Comparison of ENCODE assay signal across 17 cellular contexts in the genomic region with DNA sequence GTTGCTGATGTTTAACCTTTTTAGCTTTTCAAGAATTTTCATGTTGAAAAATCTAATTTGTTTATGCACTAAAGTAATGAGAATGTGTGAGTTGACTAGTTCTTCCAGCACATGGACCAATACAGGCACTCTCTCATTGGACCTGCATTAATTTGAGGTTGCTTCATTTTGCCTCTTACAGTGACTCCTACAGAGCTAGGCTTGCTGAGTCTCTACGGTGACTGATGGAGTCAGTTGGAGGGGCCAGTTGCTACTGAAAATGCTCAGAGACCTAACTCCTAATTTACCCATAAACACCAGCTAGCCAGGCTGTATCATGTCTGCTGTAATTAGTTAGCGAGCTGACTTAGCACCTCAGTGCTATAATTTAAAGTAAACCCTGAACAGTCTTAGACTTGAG. TPM values are rescaled to one million over a fixed set of nuclear protein-coding genes. Genes with fewer than 3 reads are reported as not detected.
DNase-seq lines count a peak whose midpoint lies in the region; ATAC-seq, FAIRE-seq and TF ChIP-seq lines count a peak whose summit lies in the region.
"Had no signal": no experiment of that assay in that cellular context is flagged by ENCODE, and none has a peak within 500 bp of the region (broad histone marks: within the 10 kb centered on the region; RNA-seq: fewer than 3 reads in every experiment).

No MANE protein-coding gene starts in this region.

- H3K4me2 ChIP-seq in PC-3 (ENCODE audit: low read length) (no peak overlapping the region), K562 (ENCODE audit: insufficient read depth, low read length) (no peak overlapping the region)
- H3K4me2 ChIP-seq: BLaER1 had no signal

- H3K27ac ChIP-seq in PC-3 (ENCODE audit: low read length), result no peak overlapping the region
- no peak overlapping the region for H3K27ac ChIP-seq in K562 (ENCODE audit: extremely low read depth, low read depth, low read length)
- H3K27ac ChIP-seq: BLaER1 had no signal

- BruUV-seq in PC-3 (replicated peaks; lab: Mats Ljungman, UMichigan) (no TSS peak), K562 (replicated peaks; lab: Mats Ljungman, UMichigan) (no TSS peak)

- H3K9ac ChIP-seq in PC-3 (ENCODE audit: low read length), result no peak overlapping the region
- no peak overlapping the region for H3K9ac ChIP-seq in K562 (ENCODE audit: insufficient read depth in 1 of 2, low read depth in 2 of 2, low read length in 2 of 2)
- H3K9ac ChIP-seq: BLaER1 had no signal

- in situ Hi-C loops in K562 (cut with MboI), result no loop called here

- 79% methylated on average over 2 of the region's 2 CpGs for WGBS in K562 (ENCODE audit: insufficient coverage, low coverage, missing lambda C conversion rate)

- H3K79me2 ChIP-seq in PC-3 (ENCODE audit: low read length), result peaks cover 13% of the 10 kb centered on the region; the same call in 1 of the 2 replicates
- H3K79me2 ChIP-seq in K562 (ENCODE audit: control insufficient read depth, insufficient read depth, low read length), result 0 out of 3 replicates have a peak, but pooled peaks cover 8% of the 10 kb centered on the region

- no peaks in the 10 kb centered on the region for H3F3A ChIP-seq in PC-3 (ENCODE audit: low read length, unreplicated experiment)

- no peaks in the 10 kb centered on the region for H3K9me3 ChIP-seq in PC-3 (ENCODE audit: low read length)
- H3K9me3 ChIP-seq in K562 (replicated peaks; ENCODE audit: control insufficient read depth, insufficient read depth, low read depth, low read length), result no peaks in the 10 kb centered on the region
- H3K9me3 ChIP-seq: BLaER1 had no signal

- TF ChIP-seq CTCF in PC-3 (conservative IDR thresholded peaks at IDR 0.05; ENCODE audit: low read depth, low read length) (no peak), K562 (IDR thresholded peaks at IDR 0.05 in 2 of 3, conservative IDR thresholded peaks at IDR 0.05 in 1 of 3; ENCODE audit: insufficient read depth in 2 of 3, low read depth in 1 of 3, low read length in 3 of 3) (no peak)

- H4K20me1 ChIP-seq in PC-3 (ENCODE audit: low read length) (no peaks in the 10 kb centered on the region), K562 (replicated peaks; ENCODE audit: control insufficient read depth, insufficient read depth, low read length) (no peaks in the 10 kb centered on the region)
- H4K20me1 ChIP-seq: BLaER1 had no signal

- TF ChIP-seq RAD21 in K562 (CRISPR knock-in tag; conservative IDR thresholded peaks at IDR 0.05 in 1 of 2, IDR thresholded peaks at IDR 0.05 in 1 of 2), result no peak

- H2AFZ ChIP-seq in PC-3 (ENCODE audit: low read length), result no peak overlapping the region
- no peak overlapping the region for H2AFZ ChIP-seq in K562 (ENCODE audit: low read depth, low read length)

- no peak for FAIRE-seq in K562 (lab: Jason Lieb, UNC)
- FAIRE-seq: GM19239 had no signal

- intact Hi-C loops in Right ventricle myocardium inferior (cut with DNase I), result no loop called here
- intact Hi-C loops in Right ventricle myocardium superior (cut with DNase I), result no loop called here
- intact Hi-C loops in PC-3 (cut with micrococcal nuclease), result no loop called here
- intact Hi-C loops in K562 (cut with micrococcal nuclease), result no loop called here

- H3K27me3 ChIP-seq in PC-3 (ENCODE audit: low read length) (no peaks in the 10 kb centered on the region), K562 (ENCODE audit: control insufficient read depth in 2 of 2, insufficient read depth in 2 of 2, low read length in 2 of 2) (no peaks in the 10 kb centered on the region)
- H3K27me3 ChIP-seq: BLaER1 had no signal

- ATAC-seq in Right ventricle myocardium inferior (peak; percentile 8), Right ventricle myocardium superior (ENCODE audit: poor library complexity) (no peak), PC-3 (peak; percentile 59), K562 (peak; percentile 6; the same call in 2 of the 3 replicates), HG03039 (IDR thresholded peaks at IDR 0.05; ENCODE audit: unreplicated experiment) (no peak)
- ATAC-seq: GM12878 had no signal

- TF ChIP-seq POLR2A in K562 (conservative IDR thresholded peaks at IDR 0.05), result no peak

- 0 out of 2 replicates have a peak, but pooled peaks cover 4% of the 10 kb centered on the region for H3K36me3 ChIP-seq in PC-3 (ENCODE audit: low read depth, low read length)
- peaks cover 9% of the 10 kb centered on the region; the same call in 1 of the 3 replicates for H3K36me3 ChIP-seq in K562 (ENCODE audit: control insufficient read depth, insufficient read depth, low read length)

- no peaks in the 10 kb centered on the region for H3K9me2 ChIP-seq in PC-3 (replicated peaks; ENCODE audit: low read length)

- H3K4me1 ChIP-seq in PC-3 (ENCODE audit: insufficient read depth, low read length), result peaks cover 16% of the 10 kb centered on the region
- peaks cover 0 to 10% of the 10 kb centered on the region in 2 experiments; a peak in 3 of 5 replicates for H3K4me1 ChIP-seq in K562 (replicated peaks in 1 of 2; ENCODE audit: control insufficient read depth in 2 of 2, insufficient read depth in 2 of 2, low read length in 2 of 2)

- POLR2A ChIA-PET in PC-3 (lab: Charles Lee; ENCODE audit: unreplicated experiment), result no interaction called here
- POLR2A ChIA-PET in K562 (lab: Yijun Ruan, JAX), result no interaction called here

- TF ChIP-seq EP300 in K562 (IDR thresholded peaks at IDR 0.05; ENCODE audit: low read length), result no peak

- no peaks in the 10 kb centered on the region for H3K9me1 ChIP-seq in K562 (ENCODE audit: control insufficient read depth, insufficient read depth, low read length)

- DNase-seq in Right ventricle myocardium inferior (ENCODE audit: missing footprints), result no peak
- no peak for DNase-seq in Right ventricle myocardium superior
- DNase-seq in PC-3, result no peak
- DNase-seq in K562 (ENCODE audit: extremely low read depth in 1 of 4, low spot score in 3 of 4), result no peak
- DNase-seq in NCI-H2227 treated with DMSO at 0.1 percent for 48 hours (lab: John Stamatoyannopoulos, UW), result no peak
- no peak for DNase-seq in stimulated activated CD4-positive, alpha-beta T cell treated with anti-CD3 and anti-CD28 coated beads, Interleukin-4, amount 100 ng/mL, for 24 hours
- DNase-seq: 8988T; AML-193; CD8-positive, alpha-beta memory T cell; DMS 273 treated with DMSO at 0.1 percent for 48 hours; GOT3; H9; KG1 had no signal

- no peak overlapping the region for H3K4me3 ChIP-seq in PC-3 (ENCODE audit: low read length)
- no peak overlapping the region for H3K4me3 ChIP-seq in K562
- H3K4me3 ChIP-seq: BLaER1, GM12878 had no signal

- CTCF ChIA-PET in PC-3 (lab: Charles Lee) (no interaction called here), K562 (lab: Yijun Ruan, JAX; ENCODE audit: low intra/inter-chr PET ratio) (no interaction called here)

TF ChIP-seq in K562, 482 proteins besides CTCF, POLR2A, EP300 and RAD21:
- TF ChIP-seq, protein P1, sequence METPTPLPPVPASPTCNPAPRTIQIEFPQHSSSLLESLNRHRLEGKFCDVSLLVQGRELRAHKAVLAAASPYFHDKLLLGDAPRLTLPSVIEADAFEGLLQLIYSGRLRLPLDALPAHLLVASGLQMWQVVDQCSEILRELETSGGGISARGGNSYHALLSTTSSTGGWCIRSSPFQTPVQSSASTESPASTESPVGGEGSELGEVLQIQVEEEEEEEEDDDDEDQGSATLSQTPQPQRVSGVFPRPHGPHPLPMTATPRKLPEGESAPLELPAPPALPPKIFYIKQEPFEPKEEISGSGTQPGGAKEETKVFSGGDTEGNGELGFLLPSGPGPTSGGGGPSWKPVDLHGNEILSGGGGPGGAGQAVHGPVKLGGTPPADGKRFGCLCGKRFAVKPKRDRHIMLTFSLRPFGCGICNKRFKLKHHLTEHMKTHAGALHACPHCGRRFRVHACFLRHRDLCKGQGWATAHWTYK (CRISPR knock-in tag; IDR thresholded peaks at IDR 0.05), result no peak
- TF ChIP-seq IRF2 (CRISPR knock-in tag; IDR thresholded peaks at IDR 0.05), result no peak
- TF ChIP-seq, protein P2, sequence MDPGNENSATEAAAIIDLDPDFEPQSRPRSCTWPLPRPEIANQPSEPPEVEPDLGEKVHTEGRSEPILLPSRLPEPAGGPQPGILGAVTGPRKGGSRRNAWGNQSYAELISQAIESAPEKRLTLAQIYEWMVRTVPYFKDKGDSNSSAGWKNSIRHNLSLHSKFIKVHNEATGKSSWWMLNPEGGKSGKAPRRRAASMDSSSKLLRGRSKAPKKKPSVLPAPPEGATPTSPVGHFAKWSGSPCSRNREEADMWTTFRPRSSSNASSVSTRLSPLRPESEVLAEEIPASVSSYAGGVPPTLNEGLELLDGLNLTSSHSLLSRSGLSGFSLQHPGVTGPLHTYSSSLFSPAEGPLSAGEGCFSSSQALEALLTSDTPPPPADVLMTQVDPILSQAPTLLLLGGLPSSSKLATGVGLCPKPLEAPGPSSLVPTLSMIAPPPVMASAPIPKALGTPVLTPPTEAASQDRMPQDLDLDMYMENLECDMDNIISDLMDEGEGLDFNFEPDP (CRISPR knock-in tag; IDR thresholded peaks at IDR 0.05), result no peak
- no peak for TF ChIP-seq ZBTB17 (CRISPR knock-in tag; IDR thresholded peaks at IDR 0.05)

RNA-seq across cellular contexts. Expression of a gene that starts 10.9 kb away (rescaled TPM):
- total RNA-seq in Right ventricle myocardium inferior (10.1 TPM), Right ventricle myocardium superior (9.1 TPM), PC-3 (2014; rRNA removed) (33.4 and 34.0 TPM in 2 replicates), K562 (2014; rRNA removed) (26.7 and 38.1 TPM in 2 replicates), K562 (2014; rRNA removed; fragmentation: Illumina TruSeq; extraction: Trizol) (32.5 and 35.7 TPM in 2 replicates), K562 (2015; rRNA removed; fragmentation: Illumina TruSeq; extraction: Trizol) (24.0 and 26.6 TPM in 2 replicates), K562 (2021) (24.6 and 27.7 TPM in 2 replicates)
- 20.6 and 60.4 TPM in 2 replicates for total RNA-seq in K562 (2011; cell fraction: chromatin; rRNA removed; ENCODE audit: low replicate concordance)
- 15.3 and 17.2 TPM in 2 replicates for total RNA-seq in K562 (2011; cell fraction: nucleolus; rRNA removed)
- 39.8 and 80.6 TPM in 2 replicates for total RNA-seq in K562 (2011; cell fraction: nucleoplasm; rRNA removed)
- polyA plus RNA-seq in K562 (2011; rRNA removed) (26.3 and 39.0 TPM in 2 replicates), K562 (2014; fragmentation: Illumina TruSeq; extraction: Trizol) (19.1 and 19.7 TPM in 2 replicates), K562 (2014; fragmentation: Nextera tagmentation; extraction: Ambion mirVana) (10 to 100 TPM; 10.0 to 13.7 TPM), K562 (2014; rRNA removed) (26.0 and 29.8 TPM in 2 replicates)
- polyA plus RNA-seq in K562 (2011; cell fraction: cytosol; rRNA removed), result 6.3 and 12.8 TPM in 2 replicates
- 24.4 and 28.3 TPM in 2 replicates for polyA plus RNA-seq in K562 (2011; cell fraction: nucleus; rRNA removed)
- 19.8 and 20.1 TPM in 2 replicates for polyA plus RNA-seq in K562 (2012)
- 26.0 and 28.5 TPM in 2 replicates for polyA minus RNA-seq in K562 (2011; rRNA and poly(A)+ RNA removed)
- 8.8 and 9.2 TPM in 2 replicates for polyA minus RNA-seq in K562 (2011; cell fraction: cytosol; rRNA and poly(A)+ RNA removed)
- polyA minus RNA-seq in K562 (2011; cell fraction: nucleus; rRNA and poly(A)+ RNA removed), result 47.9 and 57.3 TPM in 2 replicates

Comparison
In these comparisons a context has a peak if more than half of its experiments do, and no peak if none do; other contexts are left out.
1. ATAC-seq: peak in Right ventricle myocardium inferior (single experiment), PC-3 (single experiment) and K562 (single experiment); none in Right ventricle myocardium superior (single experiment) and HG03039 (single experiment).